8 cellular contexts compared by ENCODE assay signal in the genomic region with DNA sequence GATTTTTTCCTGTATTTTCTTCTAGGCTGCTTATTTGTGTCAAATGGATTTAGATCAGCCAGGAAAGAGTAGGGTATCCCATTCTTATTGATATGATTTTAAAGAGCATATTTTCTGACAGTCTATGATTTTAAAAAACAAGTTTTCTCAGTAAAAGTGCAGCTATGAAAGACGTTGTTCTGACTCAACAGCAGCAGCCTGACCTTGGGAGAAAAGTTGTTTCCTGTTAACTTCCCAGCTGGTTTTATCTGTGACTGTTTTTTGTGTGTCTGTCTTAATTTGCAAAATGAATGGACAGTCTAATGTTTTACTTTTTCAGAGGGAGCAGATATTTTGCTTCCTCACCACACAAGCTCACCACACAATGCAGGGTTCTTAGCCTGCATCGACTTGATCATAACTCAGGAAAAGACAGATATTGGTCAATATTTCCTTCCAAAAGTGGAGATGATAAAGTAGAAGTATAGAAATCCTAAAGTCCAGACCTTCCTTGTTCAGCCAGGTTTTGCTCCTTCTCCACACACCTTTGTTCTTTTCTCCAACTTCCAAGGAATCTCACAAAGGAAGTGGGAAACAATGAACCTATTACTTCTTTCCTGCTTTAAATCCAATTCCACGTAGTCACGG. TPM values are rescaled to one million over a fixed set of nuclear protein-coding genes. Genes with fewer than 3 reads are reported as not detected.
DNase-seq lines count a peak whose midpoint lies in the region; ATAC-seq and TF ChIP-seq lines count a peak whose summit lies in the region.

No MANE protein-coding gene starts in this region.

- 4 to 8% methylated on average over 2 to 4 of the region's 4 CpGs for WGBS in gastroesophageal sphincter (ENCODE audit: low coverage in 1 of 2), 2 donors
- WGBS in sigmoid colon, 2 donors: 3 to 9% methylated on average over 4 of the region's 4 CpGs

- ATAC-seq in T-helper 17 cell: no peak
- no peak for ATAC-seq in gastroesophageal sphincter
- no peak for ATAC-seq in HG02840 (IDR thresholded peaks at IDR 0.05; ENCODE audit: low FRiP score, unreplicated experiment)
- ATAC-seq in HG02938 (IDR thresholded peaks at IDR 0.05; ENCODE audit: unreplicated experiment): no peak
- no peak for ATAC-seq in omental fat pad (ENCODE audit: low FRiP score)

- H3K27ac ChIP-seq in gastroesophageal sphincter (peak overlapping the region; percentile 52 to 98 (median 94)), sigmoid colon (peak overlapping the region; percentile 85 to 94 (median 91))

- no peak overlapping the region for H3K27ac Mint-ChIP-seq in T-helper 17 cell

- no peak for TF ChIP-seq EP300 in gastroesophageal sphincter (IDR thresholded peaks at IDR 0.05)
- TF ChIP-seq EP300 in sigmoid colon (IDR thresholded peaks at IDR 0.05): no peak

- H3K4me3 ChIP-seq in gastroesophageal sphincter (peak overlapping the region; percentile 40 to 67), sigmoid colon (peak overlapping the region; percentile 54 to 74 (median 66))

- peaks cover 3% of the 10 kb centered on the region for H3K36me3 Mint-ChIP-seq in T-helper 17 cell (ENCODE audit: low read depth)

- H3K27me3 ChIP-seq in gastroesophageal sphincter (no peaks in the 10 kb centered on the region), sigmoid colon (no peaks in the 10 kb centered on the region)

- H3K9me3 ChIP-seq in T-helper 17 cell (ENCODE audit: control insufficient read depth, low read length, poor library complexity, severe bottlenecking) (no peaks in the 10 kb centered on the region), gastroesophageal sphincter (no peaks in the 10 kb centered on the region), sigmoid colon (no peaks in the 10 kb centered on the region)

- peak overlapping the region; percentile 89 for H3K4me3 Mint-ChIP-seq in T-helper 17 cell

- intact Hi-C loops in sigmoid colon (cut with DNase I): loop anchor here (5.0 kb wide), 1 partner anchor 1355 kb away; the partner anchor contains the start of genes RCHY1 and THAP6

- H3K27me3 Mint-ChIP-seq in T-helper 17 cell: peaks cover 11% of the 10 kb centered on the region

- H3K4me1 ChIP-seq in gastroesophageal sphincter (peaks cover 3 to 38% (median 6%) of the 10 kb centered on the region in 3 donors), sigmoid colon (peaks cover 0 to 36% (median 30%) of the 10 kb centered on the region in 4 donors)

- TF ChIP-seq POLR2A in gastroesophageal sphincter (IDR thresholded peaks at IDR 0.05) (no peak), sigmoid colon (IDR thresholded peaks at IDR 0.05) (no peak)

- TF ChIP-seq CTCF in gastroesophageal sphincter (IDR thresholded peaks at IDR 0.05) (no peak), sigmoid colon (IDR thresholded peaks at IDR 0.05) (no peak), omental fat pad (IDR thresholded peaks at IDR 0.05) (no peak)

- H3K4me1 Mint-ChIP-seq in T-helper 17 cell: peaks cover 12% of the 10 kb centered on the region

- H3K36me3 ChIP-seq in gastroesophageal sphincter: peaks cover 0 to 12% of the 10 kb centered on the region in 2 donors
- peaks cover 0 to 8% (median 0%) of the 10 kb centered on the region in 4 donors for H3K36me3 ChIP-seq in sigmoid colon

- DNase-seq in NCI-H82 (lab: John Stamatoyannopoulos, UW) (peak; percentile 40), NCI-H82 treated with DMSO at 0.1 percent for 48 hours (lab: John Stamatoyannopoulos, UW; ENCODE audit: unreplicated experiment) (no peak), T-helper 17 cell (no peak), sigmoid colon (no peak), omental fat pad (ENCODE audit: low spot score) (no peak)

RNA-seq across cellular contexts. Expression of gene MTHFD2L, which starts 0.7 kb away (rescaled TPM):
- total RNA-seq in T-helper 17 cell (10 to 100 TPM in 1 of 2 donors, 1 to 10 TPM in 1; 6.2 to 14.5 TPM), gastroesophageal sphincter (10 to 100 TPM; 12.4 to 29.0 (median 23.4) TPM), sigmoid colon (10 to 100 TPM; 13.8 to 27.1 (median 22.9) TPM), omental fat pad (10 to 100 TPM; 12.2 to 23.2 (median 18.4) TPM)
- polyA plus RNA-seq in sigmoid colon: 10 to 100 TPM in 1 of 3 donors, 1 to 10 TPM in 2; 6.8 to 16.2 (median 9.7) TPM

RNA-seq across cellular contexts. Expression of gene CXCL2, which starts 58.2 kb away (rescaled TPM):
- total RNA-seq in T-helper 17 cell (1 to 10 TPM; 2.8 to 8.8 TPM), gastroesophageal sphincter (10 to 100 TPM in 1 of 4 donors, 1 to 10 TPM in 3; 2.5 to 22.8 (median 5.9) TPM), sigmoid colon (10 to 100 TPM in 3 of 4 donors, 1 to 10 TPM in 1; 3.9 to 29.5 (median 14.3) TPM), omental fat pad (100 to 1,000 TPM in 1 of 4 donors, 10 to 100 TPM in 3; 27.8 to 295 (median 68.7) TPM)
- 10 to 100 TPM in 1 of 3 donors, 1 to 10 TPM in 2; 6.9 to 69.1 (median 7.8) TPM for polyA plus RNA-seq in sigmoid colon
